Comparison of ENCODE assay signal across 2 cellular contexts in the genomic region with DNA sequence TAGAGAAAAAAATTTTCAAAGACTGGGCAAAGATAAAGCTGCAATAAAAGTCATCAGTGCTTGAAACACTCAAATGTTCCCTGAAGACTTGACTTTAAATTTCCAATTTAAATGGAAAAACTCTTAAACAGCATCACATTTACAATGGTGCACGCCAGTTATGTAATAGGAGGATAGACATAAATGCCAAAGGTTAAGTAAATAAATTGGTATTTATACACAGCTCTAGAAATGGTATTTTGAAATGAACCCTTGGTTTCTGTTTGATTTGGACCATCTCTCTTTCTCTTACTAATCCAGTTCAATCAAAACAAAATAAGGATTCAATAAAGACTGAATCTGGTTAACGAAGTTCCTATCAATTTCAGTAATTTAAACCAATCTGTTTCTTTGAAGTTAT.
TF ChIP-seq lines count a peak whose summit lies in the region.

No MANE protein-coding gene starts in this region.

TF ChIP-seq in liver, 16 proteins besides CTCF, POLR2A, EP300 and RAD21 (continued from another document):
- TF ChIP-seq, protein P1, sequence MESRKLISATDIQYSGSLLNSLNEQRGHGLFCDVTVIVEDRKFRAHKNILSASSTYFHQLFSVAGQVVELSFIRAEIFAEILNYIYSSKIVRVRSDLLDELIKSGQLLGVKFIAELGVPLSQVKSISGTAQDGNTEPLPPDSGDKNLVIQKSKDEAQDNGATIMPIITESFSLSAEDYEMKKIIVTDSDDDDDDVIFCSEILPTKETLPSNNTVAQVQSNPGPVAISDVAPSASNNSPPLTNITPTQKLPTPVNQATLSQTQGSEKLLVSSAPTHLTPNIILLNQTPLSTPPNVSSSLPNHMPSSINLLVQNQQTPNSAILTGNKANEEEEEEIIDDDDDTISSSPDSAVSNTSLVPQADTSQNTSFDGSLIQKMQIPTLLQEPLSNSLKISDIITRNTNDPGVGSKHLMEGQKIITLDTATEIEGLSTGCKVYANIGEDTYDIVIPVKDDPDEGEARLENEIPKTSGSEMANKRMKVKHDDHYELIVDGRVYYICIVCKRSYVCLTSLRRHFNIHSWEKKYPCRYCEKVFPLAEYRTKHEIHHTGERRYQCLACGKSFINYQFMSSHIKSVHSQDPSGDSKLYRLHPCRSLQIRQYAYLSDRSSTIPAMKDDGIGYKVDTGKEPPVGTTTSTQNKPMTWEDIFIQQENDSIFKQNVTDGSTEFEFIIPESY (IDR thresholded peaks at IDR 0.05): peak; percentile 51
- TF ChIP-seq, protein P2, sequence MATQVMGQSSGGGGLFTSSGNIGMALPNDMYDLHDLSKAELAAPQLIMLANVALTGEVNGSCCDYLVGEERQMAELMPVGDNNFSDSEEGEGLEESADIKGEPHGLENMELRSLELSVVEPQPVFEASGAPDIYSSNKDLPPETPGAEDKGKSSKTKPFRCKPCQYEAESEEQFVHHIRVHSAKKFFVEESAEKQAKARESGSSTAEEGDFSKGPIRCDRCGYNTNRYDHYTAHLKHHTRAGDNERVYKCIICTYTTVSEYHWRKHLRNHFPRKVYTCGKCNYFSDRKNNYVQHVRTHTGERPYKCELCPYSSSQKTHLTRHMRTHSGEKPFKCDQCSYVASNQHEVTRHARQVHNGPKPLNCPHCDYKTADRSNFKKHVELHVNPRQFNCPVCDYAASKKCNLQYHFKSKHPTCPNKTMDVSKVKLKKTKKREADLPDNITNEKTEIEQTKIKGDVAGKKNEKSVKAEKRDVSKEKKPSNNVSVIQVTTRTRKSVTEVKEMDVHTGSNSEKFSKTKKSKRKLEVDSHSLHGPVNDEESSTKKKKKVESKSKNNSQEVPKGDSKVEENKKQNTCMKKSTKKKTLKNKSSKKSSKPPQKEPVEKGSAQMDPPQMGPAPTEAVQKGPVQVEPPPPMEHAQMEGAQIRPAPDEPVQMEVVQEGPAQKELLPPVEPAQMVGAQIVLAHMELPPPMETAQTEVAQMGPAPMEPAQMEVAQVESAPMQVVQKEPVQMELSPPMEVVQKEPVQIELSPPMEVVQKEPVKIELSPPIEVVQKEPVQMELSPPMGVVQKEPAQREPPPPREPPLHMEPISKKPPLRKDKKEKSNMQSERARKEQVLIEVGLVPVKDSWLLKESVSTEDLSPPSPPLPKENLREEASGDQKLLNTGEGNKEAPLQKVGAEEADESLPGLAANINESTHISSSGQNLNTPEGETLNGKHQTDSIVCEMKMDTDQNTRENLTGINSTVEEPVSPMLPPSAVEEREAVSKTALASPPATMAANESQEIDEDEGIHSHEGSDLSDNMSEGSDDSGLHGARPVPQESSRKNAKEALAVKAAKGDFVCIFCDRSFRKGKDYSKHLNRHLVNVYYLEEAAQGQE (IDR thresholded peaks at IDR 0.05): peak; percentile 50
- TF ChIP-seq TAF1 (conservative IDR thresholded peaks at IDR 0.05) (no peak), SP1 (IDR thresholded peaks at IDR 0.05) (peak; percentile 77), FOXA1 (IDR thresholded peaks at IDR 0.05) (no peak), HNF4G (IDR thresholded peaks at IDR 0.05) (no peak)
- TF ChIP-seq, protein P3, sequence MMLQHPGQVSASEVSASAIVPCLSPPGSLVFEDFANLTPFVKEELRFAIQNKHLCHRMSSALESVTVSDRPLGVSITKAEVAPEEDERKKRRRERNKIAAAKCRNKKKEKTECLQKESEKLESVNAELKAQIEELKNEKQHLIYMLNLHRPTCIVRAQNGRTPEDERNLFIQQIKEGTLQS (IDR thresholded peaks at IDR 0.05): no peak

TF ChIP-seq in HepG2, 621 proteins besides CTCF, POLR2A, EP300 and RAD21 (continued from another document):
- TF ChIP-seq, protein P4, sequence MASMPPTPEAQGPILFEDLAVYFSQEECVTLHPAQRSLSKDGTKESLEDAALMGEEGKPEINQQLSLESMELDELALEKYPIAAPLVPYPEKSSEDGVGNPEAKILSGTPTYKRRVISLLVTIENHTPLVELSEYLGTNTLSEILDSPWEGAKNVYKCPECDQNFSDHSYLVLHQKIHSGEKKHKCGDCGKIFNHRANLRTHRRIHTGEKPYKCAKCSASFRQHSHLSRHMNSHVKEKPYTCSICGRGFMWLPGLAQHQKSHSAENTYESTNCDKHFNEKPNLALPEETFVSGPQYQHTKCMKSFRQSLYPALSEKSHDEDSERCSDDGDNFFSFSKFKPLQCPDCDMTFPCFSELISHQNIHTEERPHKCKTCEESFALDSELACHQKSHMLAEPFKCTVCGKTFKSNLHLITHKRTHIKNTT (CRISPR knock-in tag; IDR thresholded peaks at IDR 0.05): no peak
- no peak for TF ChIP-seq FOXC1 (CRISPR knock-in tag; IDR thresholded peaks at IDR 0.05; ENCODE audit: borderline replicate concordance)
- TF ChIP-seq, protein P5, sequence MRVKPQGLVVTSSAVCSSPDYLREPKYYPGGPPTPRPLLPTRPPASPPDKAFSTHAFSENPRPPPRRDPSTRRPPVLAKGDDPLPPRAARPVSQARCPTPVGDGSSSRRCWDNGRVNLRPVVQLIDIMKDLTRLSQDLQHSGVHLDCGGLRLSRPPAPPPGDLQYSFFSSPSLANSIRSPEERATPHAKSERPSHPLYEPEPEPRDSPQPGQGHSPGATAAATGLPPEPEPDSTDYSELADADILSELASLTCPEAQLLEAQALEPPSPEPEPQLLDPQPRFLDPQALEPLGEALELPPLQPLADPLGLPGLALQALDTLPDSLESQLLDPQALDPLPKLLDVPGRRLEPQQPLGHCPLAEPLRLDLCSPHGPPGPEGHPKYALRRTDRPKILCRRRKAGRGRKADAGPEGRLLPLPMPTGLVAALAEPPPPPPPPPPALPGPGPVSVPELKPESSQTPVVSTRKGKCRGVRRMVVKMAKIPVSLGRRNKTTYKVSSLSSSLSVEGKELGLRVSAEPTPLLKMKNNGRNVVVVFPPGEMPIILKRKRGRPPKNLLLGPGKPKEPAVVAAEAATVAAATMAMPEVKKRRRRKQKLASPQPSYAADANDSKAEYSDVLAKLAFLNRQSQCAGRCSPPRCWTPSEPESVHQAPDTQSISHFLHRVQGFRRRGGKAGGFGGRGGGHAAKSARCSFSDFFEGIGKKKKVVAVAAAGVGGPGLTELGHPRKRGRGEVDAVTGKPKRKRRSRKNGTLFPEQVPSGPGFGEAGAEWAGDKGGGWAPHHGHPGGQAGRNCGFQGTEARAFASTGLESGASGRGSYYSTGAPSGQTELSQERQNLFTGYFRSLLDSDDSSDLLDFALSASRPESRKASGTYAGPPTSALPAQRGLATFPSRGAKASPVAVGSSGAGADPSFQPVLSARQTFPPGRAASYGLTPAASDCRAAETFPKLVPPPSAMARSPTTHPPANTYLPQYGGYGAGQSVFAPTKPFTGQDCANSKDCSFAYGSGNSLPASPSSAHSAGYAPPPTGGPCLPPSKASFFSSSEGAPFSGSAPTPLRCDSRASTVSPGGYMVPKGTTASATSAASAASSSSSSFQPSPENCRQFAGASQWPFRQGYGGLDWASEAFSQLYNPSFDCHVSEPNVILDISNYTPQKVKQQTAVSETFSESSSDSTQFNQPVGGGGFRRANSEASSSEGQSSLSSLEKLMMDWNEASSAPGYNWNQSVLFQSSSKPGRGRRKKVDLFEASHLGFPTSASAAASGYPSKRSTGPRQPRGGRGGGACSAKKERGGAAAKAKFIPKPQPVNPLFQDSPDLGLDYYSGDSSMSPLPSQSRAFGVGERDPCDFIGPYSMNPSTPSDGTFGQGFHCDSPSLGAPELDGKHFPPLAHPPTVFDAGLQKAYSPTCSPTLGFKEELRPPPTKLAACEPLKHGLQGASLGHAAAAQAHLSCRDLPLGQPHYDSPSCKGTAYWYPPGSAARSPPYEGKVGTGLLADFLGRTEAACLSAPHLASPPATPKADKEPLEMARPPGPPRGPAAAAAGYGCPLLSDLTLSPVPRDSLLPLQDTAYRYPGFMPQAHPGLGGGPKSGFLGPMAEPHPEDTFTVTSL (CRISPR knock-in tag; IDR thresholded peaks at IDR 0.05; ENCODE audit: borderline replicate concordance): no peak
- no peak for TF ChIP-seq HIVEP1 (CRISPR knock-in tag; IDR thresholded peaks at IDR 0.05)
- TF ChIP-seq GATA4 (IDR thresholded peaks at IDR 0.05; ENCODE audit: borderline replicate concordance, low read depth): no peak
- no peak for TF ChIP-seq ZNF484 (CRISPR knock-in tag; IDR thresholded peaks at IDR 0.05; ENCODE audit: borderline replicate concordance, low read depth)
- TF ChIP-seq ZNF703 (CRISPR knock-in tag; IDR thresholded peaks at IDR 0.05; ENCODE audit: borderline replicate concordance): no peak
- TF ChIP-seq, protein P6, sequence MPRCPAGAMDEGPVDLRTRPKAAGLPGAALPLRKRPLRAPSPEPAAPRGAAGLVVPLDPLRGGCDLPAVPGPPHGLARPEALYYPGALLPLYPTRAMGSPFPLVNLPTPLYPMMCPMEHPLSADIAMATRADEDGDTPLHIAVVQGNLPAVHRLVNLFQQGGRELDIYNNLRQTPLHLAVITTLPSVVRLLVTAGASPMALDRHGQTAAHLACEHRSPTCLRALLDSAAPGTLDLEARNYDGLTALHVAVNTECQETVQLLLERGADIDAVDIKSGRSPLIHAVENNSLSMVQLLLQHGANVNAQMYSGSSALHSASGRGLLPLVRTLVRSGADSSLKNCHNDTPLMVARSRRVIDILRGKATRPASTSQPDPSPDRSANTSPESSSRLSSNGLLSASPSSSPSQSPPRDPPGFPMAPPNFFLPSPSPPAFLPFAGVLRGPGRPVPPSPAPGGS (CRISPR knock-in tag; IDR thresholded peaks at IDR 0.05): no peak
- TF ChIP-seq DNMT1 (CRISPR knock-in tag; IDR thresholded peaks at IDR 0.05): no peak
- no peak for TF ChIP-seq TP53 (CRISPR knock-in tag; conservative IDR thresholded peaks at IDR 0.05)
- no peak for TF ChIP-seq HES4 (CRISPR knock-in tag; IDR thresholded peaks at IDR 0.05; ENCODE audit: borderline replicate concordance)
